In the genomic region with DNA sequence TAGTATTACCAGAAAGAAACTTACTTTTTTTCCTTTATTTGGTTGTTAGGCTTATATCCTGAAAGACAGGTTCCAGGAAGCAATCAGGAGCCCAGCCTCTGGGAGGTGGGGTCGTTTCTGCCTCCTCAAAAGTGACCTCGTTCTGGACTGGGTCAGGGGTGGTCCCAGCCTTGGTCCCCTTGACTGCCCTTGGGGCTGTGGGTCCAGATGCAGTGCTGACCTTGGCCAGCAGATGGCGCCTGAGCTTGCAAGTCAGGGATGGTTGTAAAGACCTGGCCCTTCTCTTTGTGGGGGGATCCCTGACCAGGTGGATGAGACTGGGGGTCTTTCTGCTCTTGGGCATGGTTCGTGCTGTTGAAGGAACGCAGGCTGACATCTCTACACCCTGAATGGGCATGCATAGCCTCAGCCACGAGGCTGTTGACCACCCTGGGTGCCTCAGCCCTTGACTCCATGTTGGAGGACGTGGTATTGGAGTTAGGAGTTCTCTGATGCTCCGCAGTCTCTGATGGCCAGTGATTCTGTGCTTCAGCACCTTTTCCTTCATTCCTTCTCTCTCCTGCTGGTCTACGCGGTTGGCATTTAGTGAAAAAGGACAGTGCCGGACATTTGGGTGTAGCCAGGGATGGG, we compare ENCODE assay signal across 9 cellular contexts.
DNase-seq lines count a peak whose midpoint lies in the region; ATAC-seq and TF ChIP-seq lines count a peak whose summit lies in the region.
"Had no signal": no experiment of that assay in that cellular context is flagged by ENCODE, and none has a peak within 500 bp of the region (broad histone marks: within the 10 kb centered on the region; RNA-seq: fewer than 3 reads in every experiment).

No MANE protein-coding gene starts in this region.

- no peaks in the 10 kb centered on the region for H3K4me1 Mint-ChIP-seq in activated CD8-positive, alpha-beta memory T cell treated with anti-CD3 and anti-CD28 coated beads, Interleukin-2, amount 10 ng/mL, durations not matched to agents 7 days and 5 days
- H3K4me1 Mint-ChIP-seq in endothelial cell (ENCODE audit: unreplicated experiment) (no peaks in the 10 kb centered on the region), mesothelial cell of epicardium (peaks cover 4% of the 10 kb centered on the region)

- CTCF ChIA-PET in activated CD8-positive, alpha-beta memory T cell treated with anti-CD3 and anti-CD28 coated beads, Interleukin-2, amount 10 ng/mL, durations not matched to agents 7 days and 5 days (lab: Charles Lee): interaction anchor here (0.7 to 4.4 kb wide), 19 partner anchors 9 to 735 kb away, joined by 3 to 19 read pairs (median 4); no protein-coding TSS in a partner anchor

- no peak overlapping the region for H3K4me3 Mint-ChIP-seq in activated CD8-positive, alpha-beta memory T cell treated with anti-CD3 and anti-CD28 coated beads, Interleukin-2, amount 10 ng/mL, durations not matched to agents 7 days and 5 days
- H3K4me3 Mint-ChIP-seq in endothelial cell (ENCODE audit: unreplicated experiment) (no peak overlapping the region), mesothelial cell of epicardium (no peak overlapping the region)
- H3K4me3 Mint-ChIP-seq: stimulated activated naive CD8-positive, alpha-beta T cell treated with anti-CD3 and anti-CD28 coated beads, Interleukin-15, Interleukin-2, amounts not matched to agents 100 ng/mL and 50 ng/mL, for 24 hours had no signal

- no peaks in the 10 kb centered on the region for H3K27me3 Mint-ChIP-seq in activated CD8-positive, alpha-beta memory T cell treated with anti-CD3 and anti-CD28 coated beads, Interleukin-2, amount 10 ng/mL, durations not matched to agents 7 days and 5 days
- H3K27me3 Mint-ChIP-seq in endothelial cell (ENCODE audit: unreplicated experiment) (peaks cover 2% of the 10 kb centered on the region), mesothelial cell of epicardium (ENCODE audit: low read depth) (no peaks in the 10 kb centered on the region)
- H3K27me3 Mint-ChIP-seq: stimulated activated naive CD8-positive, alpha-beta T cell treated with anti-CD3 and anti-CD28 coated beads, Interleukin-15, Interleukin-2, amounts not matched to agents 100 ng/mL and 50 ng/mL, for 24 hours had no signal

- peak; percentile 32 for DNase-seq in NCI-H146 (lab: John Stamatoyannopoulos, UW)
- DNase-seq in NCI-H146 treated with DMSO at 0.1 percent for 48 hours (lab: John Stamatoyannopoulos, UW; ENCODE audit: unreplicated experiment): no peak
- DNase-seq in NCI-H2171 (lab: John Stamatoyannopoulos, UW): peak; percentile 37
- peak; percentile 83 for DNase-seq in activated CD8-positive, alpha-beta memory T cell treated with anti-CD3 and anti-CD28 coated beads, Interleukin-2, amount 10 ng/mL, durations not matched to agents 7 days and 5 days
- DNase-seq in endothelial cell (ENCODE audit: low spot score): peak; percentile 92
- peak; percentile 67 to 92 for DNase-seq in mesothelial cell of epicardium (ENCODE audit: low spot score in 2 of 2, unreplicated experiment in 2 of 2)
- peak; percentile 54 to 61 for DNase-seq in stimulated activated CD8-positive, alpha-beta memory T cell treated with anti-CD3 and anti-CD28 coated beads, Interleukin-15, amount 100 ng/mL, for 48 hours (ENCODE audit: low read depth in 2 of 2)

- no peaks in the 10 kb centered on the region for H3K9me3 Mint-ChIP-seq in activated CD8-positive, alpha-beta memory T cell treated with anti-CD3 and anti-CD28 coated beads, Interleukin-2, amount 10 ng/mL, durations not matched to agents 7 days and 5 days (ENCODE audit: low read depth)
- H3K9me3 Mint-ChIP-seq in endothelial cell (ENCODE audit: unreplicated experiment) (no peaks in the 10 kb centered on the region), mesothelial cell of epicardium (peaks cover 14% of the 10 kb centered on the region)
- H3K9me3 Mint-ChIP-seq: stimulated activated naive CD8-positive, alpha-beta T cell treated with anti-CD3 and anti-CD28 coated beads, Interleukin-15, Interleukin-2, amounts not matched to agents 100 ng/mL and 50 ng/mL, for 24 hours had no signal

- no peaks in the 10 kb centered on the region for H3K36me3 Mint-ChIP-seq in activated CD8-positive, alpha-beta memory T cell treated with anti-CD3 and anti-CD28 coated beads, Interleukin-2, amount 10 ng/mL, durations not matched to agents 7 days and 5 days
- H3K36me3 Mint-ChIP-seq in endothelial cell (ENCODE audit: low read depth, unreplicated experiment): peaks cover 12% of the 10 kb centered on the region
- H3K36me3 Mint-ChIP-seq in mesothelial cell of epicardium: peaks cover 17% of the 10 kb centered on the region

- TF ChIP-seq CTCF in endothelial cell (IDR thresholded peaks at IDR 0.05; ENCODE audit: unreplicated experiment) (peak; percentile 98), mesothelial cell of epicardium (IDR thresholded peaks at IDR 0.05; ENCODE audit: unreplicated experiment) (peak; percentile 93)

- no peak overlapping the region for H3K27ac Mint-ChIP-seq in activated CD8-positive, alpha-beta memory T cell treated with anti-CD3 and anti-CD28 coated beads, Interleukin-2, amount 10 ng/mL, durations not matched to agents 7 days and 5 days
- H3K27ac Mint-ChIP-seq in endothelial cell (ENCODE audit: unreplicated experiment): no peak overlapping the region
- no peak overlapping the region for H3K27ac Mint-ChIP-seq in mesothelial cell of epicardium
- H3K27ac Mint-ChIP-seq: stimulated activated naive CD8-positive, alpha-beta T cell treated with anti-CD3 and anti-CD28 coated beads, Interleukin-15, Interleukin-2, amounts not matched to agents 100 ng/mL and 50 ng/mL, for 24 hours had no signal

- ATAC-seq in HG02610 (IDR thresholded peaks at IDR 0.05; ENCODE audit: unreplicated experiment): peak; percentile 64
- peak; percentile 69 for ATAC-seq in activated CD8-positive, alpha-beta memory T cell treated with anti-CD3 and anti-CD28 coated beads, Interleukin-2, amount 10 ng/mL, durations not matched to agents 7 days and 5 days
